10 cellular contexts compared by ENCODE assay signal in genomic region chr14:68231832-68232642, GRCh38.
DNase-seq lines count a peak whose midpoint lies in the region; ATAC-seq, FAIRE-seq and TF ChIP-seq lines count a peak whose summit lies in the region.
"Had no signal": no experiment of that assay in that cellular context is flagged by ENCODE, and none has a peak within 500 bp of the region (broad histone marks: within the 10 kb centered on the region; RNA-seq: fewer than 3 reads in every experiment).

No MANE protein-coding gene starts in this region.

- H3K4me1 ChIP-seq in H1 (replicated peaks in 1 of 4; ENCODE audit: control insufficient read depth in 3 of 4, insufficient read depth in 4 of 4, low read length in 3 of 4): peaks cover 0 to 17% (median 8%) of the 10 kb centered on the region in 4 experiments; a peak in 3 of 7 replicates
- H3K4me1 ChIP-seq in mucosa of descending colon (ENCODE audit: low read depth): peaks cover 19% of the 10 kb centered on the region
- peaks cover 48% of the 10 kb centered on the region for H3K4me1 ChIP-seq in vagina
- H3K4me1 ChIP-seq: parathyroid adenoma had no signal

- no peak overlapping the region for H3K4me3 ChIP-seq in H1 (ENCODE audit: extremely low read depth in 1 of 4, insufficient read depth in 2 of 4, low read depth in 3 of 4, low read length in 4 of 4)
- no peak overlapping the region for H3K4me3 ChIP-seq in mucosa of descending colon
- H3K4me3 ChIP-seq in vagina: no peak overlapping the region

- no peak overlapping the region for H2AK5ac ChIP-seq in H1 (ENCODE audit: low read depth, low read length)

- intact Hi-C loops in Right ventricle myocardium inferior (cut with DNase I): no loop called here
- intact Hi-C loops in cardiac septum (cut with DNase I): loop anchor here (5.0 kb wide), 1 partner anchor 290 kb away; no protein-coding TSS in a partner anchor
- intact Hi-C loops in mucosa of descending colon (cut with DNase I, micrococcal nuclease): no loop called here
- intact Hi-C loops in vagina (cut with DNase I): no loop called here

- H2BK12ac ChIP-seq in H1 (ENCODE audit: low read depth, low read length): 0 out of 2 replicates have a peak overlapping the region, but pooled peaks have one; percentile 65

- no peaks in the 10 kb centered on the region for H3K79me2 ChIP-seq in H1 (ENCODE audit: control insufficient read depth in 1 of 2, insufficient read depth in 2 of 2, low read length in 2 of 2)
- H3K79me2 ChIP-seq: parathyroid adenoma had no signal

- no peaks in the 10 kb centered on the region for H3K79me1 ChIP-seq in H1 (ENCODE audit: low read depth, low read length)

- TF ChIP-seq CTCF in H1 (IDR thresholded peaks at IDR 0.05; ENCODE audit: control extremely low read depth in 1 of 3, insufficient read depth in 1 of 3, low read depth in 1 of 3, low read length in 3 of 3) (no peak), mucosa of descending colon (IDR thresholded peaks at IDR 0.05) (no peak), vagina (IDR thresholded peaks at IDR 0.05) (no peak)

- 0 out of 2 replicates have a peak overlapping the region, but pooled peaks have one; percentile 41 for H3K18ac ChIP-seq in H1 (ENCODE audit: extremely low read depth, low read length)

- 0 out of 4 replicates have a peak overlapping the region, but pooled peaks of 1 of the 2 experiments have one; percentile 19 for H3K4me2 ChIP-seq in H1 (ENCODE audit: insufficient read depth in 1 of 2, low read depth in 2 of 2, low read length in 2 of 2)

- H4K91ac ChIP-seq in H1 (replicated peaks; ENCODE audit: insufficient read length, low read length): peak overlapping the region; percentile 83

- no peak overlapping the region for H2BK15ac ChIP-seq in H1 (ENCODE audit: low read length)

- peak; percentile 48 for FAIRE-seq in H1 (lab: Jason Lieb, UNC)

- peak overlapping the region; percentile 34 for H4K5ac ChIP-seq in H1 (ENCODE audit: insufficient read length, low read depth, low read length)

- no peak for DNase-seq in Right ventricle myocardium inferior (ENCODE audit: missing footprints)
- no peak for DNase-seq in cardiac septum (ENCODE audit: low spot score)
- DNase-seq in H1 (ENCODE audit: low read depth in 1 of 2, low spot score in 2 of 2): no peak
- DNase-seq in mucosa of descending colon: no peak
- no peak for DNase-seq in vagina (ENCODE audit: extremely low spot score in 2 of 2)
- no peak for DNase-seq in NCI-H524 treated with DMSO at 0.1 percent for 48 hours (lab: John Stamatoyannopoulos, UW)
- DNase-seq in 8988T: no peak
- DNase-seq: activated naive CD8-positive, alpha-beta T cell treated with anti-CD3 and anti-CD28 coated beads, Interleukin-2, amount 10 ng/mL, durations not matched to agents 7 days and 5 days had no signal

- no peak overlapping the region for H3K9ac ChIP-seq in H1 (replicated peaks in 1 of 4; ENCODE audit: extremely low read depth in 1 of 4, low read depth in 3 of 4, low read length in 3 of 4)
- H3K9ac ChIP-seq: parathyroid adenoma had no signal

- H3K27ac ChIP-seq in H1 (ENCODE audit: low read depth, low read length): peak overlapping the region; percentile 41; the same call in 1 of the 2 replicates
- H3K27ac ChIP-seq in vagina: peak overlapping the region; percentile 78
- H3K27ac ChIP-seq: parathyroid adenoma had no signal

- peak overlapping the region; percentile 96 for H2BK120ac ChIP-seq in H1 (replicated peaks; ENCODE audit: low read depth, low read length)

- no peak overlapping the region for H3K4ac ChIP-seq in H1 (replicated peaks; ENCODE audit: insufficient read length, low read depth, low read length)

- TF ChIP-seq RAD21 in H1 (IDR thresholded peaks at IDR 0.05 in 1 of 2, conservative IDR thresholded peaks at IDR 0.05 in 1 of 2; ENCODE audit: low read depth in 2 of 2, low read length in 2 of 2): no peak

- H4K8ac ChIP-seq in H1 (ENCODE audit: extremely low read depth, insufficient read depth, low read length): no peak overlapping the region

- H3K27me3 ChIP-seq in H1 (replicated peaks in 1 of 4; ENCODE audit: control insufficient read depth in 3 of 4, extremely low read depth in 1 of 4, insufficient read depth in 3 of 4, low read length in 3 of 4) (no peaks in the 10 kb centered on the region), vagina (no peaks in the 10 kb centered on the region)

- CTCF ChIA-PET in H1 (lab: Charles Lee; ENCODE audit: partially characterized antibody): interaction anchor here (1.2 to 1.5 kb wide), 4 partner anchors 10 to 294 kb away, joined by 3 to 5 read pairs (median 4); no protein-coding TSS in a partner anchor

- no peak overlapping the region; the same call in 1 of the 2 replicates for H2BK5ac ChIP-seq in H1 (ENCODE audit: low read depth, low read length)

- no peaks in the 10 kb centered on the region for H3K36me3 ChIP-seq in H1 (ENCODE audit: control insufficient read depth in 2 of 4, insufficient read depth in 4 of 4, low read length in 3 of 4)
- H3K36me3 ChIP-seq in mucosa of descending colon (ENCODE audit: low read depth): no peaks in the 10 kb centered on the region
- no peaks in the 10 kb centered on the region for H3K36me3 ChIP-seq in vagina

- TF ChIP-seq EP300 in H1 (IDR thresholded peaks at IDR 0.05; ENCODE audit: borderline replicate concordance in 1 of 2, low read depth in 2 of 2, low read length in 2 of 2): no peak

- no peak overlapping the region for H2AFZ ChIP-seq in H1 (ENCODE audit: low read length)
- H2AFZ ChIP-seq: parathyroid adenoma had no signal

- TF ChIP-seq POLR2A in H1 (IDR thresholded peaks at IDR 0.05; ENCODE audit: control extremely low read depth in 1 of 2, low read depth in 2 of 2, low read length in 2 of 2) (no peak), vagina (IDR thresholded peaks at IDR 0.05) (no peak)

- H4K20me1 ChIP-seq in H1 (replicated peaks in 1 of 2; ENCODE audit: control insufficient read depth in 1 of 2, insufficient read depth in 2 of 2, low read length in 2 of 2): no peaks in the 10 kb centered on the region

- ATAC-seq in Right ventricle myocardium inferior: peak; percentile 31
- peak; percentile 21 for ATAC-seq in mucosa of descending colon
- ATAC-seq in GM19397 (IDR thresholded peaks at IDR 0.05; ENCODE audit: unreplicated experiment): no peak

- H2BK20ac ChIP-seq in H1 (ENCODE audit: low read length): peak overlapping the region; percentile 52

- H3K23me2 ChIP-seq in H1 (ENCODE audit: low read depth, low read length): no peaks in the 10 kb centered on the region

- POLR2A ChIA-PET in H1 (lab: Charles Lee; ENCODE audit: partially characterized antibody): interaction anchor here (0.6 to 1.2 kb wide), 4 partner anchors 298 to 1468 kb away, joined by 3 to 5 read pairs (median 3); no protein-coding TSS in a partner anchor

- H3K56ac ChIP-seq in H1 (replicated peaks; ENCODE audit: insufficient read length, low read depth, low read length): no peak overlapping the region

- H3K9me3 ChIP-seq in H1 (ENCODE audit: insufficient read depth in 2 of 2, low read depth in 1 of 2, low read length in 1 of 2) (no peaks in the 10 kb centered on the region), mucosa of descending colon (no peaks in the 10 kb centered on the region), vagina (no peaks in the 10 kb centered on the region)

- 85% methylated on average over 2 of the region's 2 CpGs; no CpG with 5 or more reads in 1 of the 2 experiments for WGBS in H1 (ENCODE audit: extremely low coverage in 1 of 2, insufficient coverage in 1 of 2, insufficient read length in 1 of 2, insufficient replicate concordance in 2 of 2, low coverage in 1 of 2, low lambda C conversion rate in 2 of 2, missing lambda C conversion rate in 1 of 2), 2 experiments

- H3K23ac ChIP-seq in H1 (ENCODE audit: insufficient read length): no peak overlapping the region

- no peak overlapping the region for H3K14ac ChIP-seq in H1 (ENCODE audit: insufficient read length)

TF ChIP-seq in H1, 55 proteins besides CTCF, POLR2A, EP300 and RAD21:
- TF ChIP-seq RNF2 (IDR thresholded peaks at IDR 0.05; ENCODE audit: borderline replicate concordance, low read depth, low read length, missing control alignments, poor library complexity, severe bottlenecking): no peak
- no peak for TF ChIP-seq SIX5 (IDR thresholded peaks at IDR 0.05; ENCODE audit: low read depth, low read length)
- no peak for TF ChIP-seq SIN3A (conservative IDR thresholded peaks at IDR 0.05 in 1 of 2, IDR thresholded peaks at IDR 0.05 in 1 of 2; ENCODE audit: low read depth in 1 of 2, low read length in 2 of 2)
